ENCODE assay signal across 8 cellular contexts in genomic region chr7:67042781-67043620, GRCh38. TPM values are rescaled to one million over a fixed set of nuclear protein-coding genes. Genes with fewer than 3 reads are reported as not detected.
DNase-seq lines count a peak whose midpoint lies in the region; ATAC-seq, FAIRE-seq and TF ChIP-seq lines count a peak whose summit lies in the region.
"Not testable (repeated sequence)": the region's sequence is repeated elsewhere in the genome, so short reads cannot be mapped to it uniquely, and the experiment has no call there.

No MANE protein-coding gene starts in this region.

- peak; percentile 32 for FAIRE-seq in urothelium cell line (lab: Jason Lieb, UNC)

- DNase-seq in DMS 273 (lab: John Stamatoyannopoulos, UW; ENCODE audit: unreplicated experiment) (peak; percentile 85), NB4 (ENCODE audit: low read depth) (peak; percentile 31), MCF 10A (ENCODE audit: unreplicated experiment) (peak; percentile 87), fibroblast of villous mesenchyme (ENCODE audit: low read depth) (peak; percentile 93), left lobe of liver (ENCODE audit: low spot score) (peak; percentile 59), prostate gland (ENCODE audit: low spot score) (peak; percentile 74)
- not testable (repeated sequence) for DNase-seq in RWPE2 (ENCODE audit: low spot score); urothelium cell line (ENCODE audit: low spot score)

- H3K4me1 Mint-ChIP-seq in MCF 10A (ENCODE audit: insufficient read depth, unreplicated experiment): peaks cover 20% of the 10 kb centered on the region

- H3K27ac ChIP-seq in RWPE2 (ENCODE audit: poor library complexity, severe bottlenecking): peak overlapping the region; percentile 46
- H3K27ac ChIP-seq in prostate gland: peak overlapping the region; percentile 40 to 71

- not testable (repeated sequence) for TF ChIP-seq POLR2A in NB4 (IDR thresholded peaks at IDR 0.05; ENCODE audit: extremely low read depth, insufficient read length); prostate gland (IDR thresholded peaks at IDR 0.05)

- 73% methylated on average over 5 of the region's 5 CpGs for WGBS in prostate gland

- ATAC-seq in RWPE2 (ENCODE audit: low read depth) (peak; percentile 97), left lobe of liver (peak; percentile 91)

- peaks cover 12% of the 10 kb centered on the region for H3K4me1 ChIP-seq in RWPE2 (ENCODE audit: insufficient read depth, poor library complexity, severe bottlenecking)
- not testable (repeated sequence) for H3K4me1 ChIP-seq in prostate gland (replicated peaks)

- POLR2A ChIA-PET in MCF 10A (lab: Yijun Ruan, JAX): interaction anchor here (0.6 to 1.7 kb wide), 5 partner anchors 47 to 259 kb away, joined by 3 to 5 read pairs (median 3); no protein-coding TSS in a partner anchor

- CTCF ChIA-PET in MCF 10A (lab: Yijun Ruan, JAX): interaction anchor here (0.6 to 0.7 kb wide), 2 partner anchors 261 to 368 kb away, joined by 3 to 4 read pairs; no protein-coding TSS in a partner anchor

- H3K27me3 Mint-ChIP-seq in MCF 10A (ENCODE audit: insufficient read depth, unreplicated experiment): not testable (repeated sequence)

- H3K4me3 Mint-ChIP-seq in MCF 10A (ENCODE audit: unreplicated experiment): not testable (repeated sequence)

- H3K9me3 Mint-ChIP-seq in MCF 10A (ENCODE audit: unreplicated experiment): not testable (repeated sequence)

- H3K9me3 ChIP-seq in RWPE2 (ENCODE audit: severe bottlenecking); prostate gland: not testable (repeated sequence)

- not testable (repeated sequence) for H3K4me3 ChIP-seq in NB4 (ENCODE audit: low read depth, low read length); RWPE2 (ENCODE audit: severe bottlenecking); fibroblast of villous mesenchyme (ENCODE audit: low read depth, low read length); prostate gland

- TF ChIP-seq CTCF in NB4 (IDR thresholded peaks at IDR 0.05; ENCODE audit: low read depth, low read length); RWPE2 (IDR thresholded peaks at IDR 0.05; ENCODE audit: poor library complexity, severe bottlenecking); MCF 10A (IDR thresholded peaks at IDR 0.05; ENCODE audit: unreplicated experiment); fibroblast of villous mesenchyme (IDR thresholded peaks at IDR 0.05; ENCODE audit: insufficient read depth, low read depth, low read length); prostate gland (IDR thresholded peaks at IDR 0.05): not testable (repeated sequence)

- peak overlapping the region; percentile 64 for H3K27ac Mint-ChIP-seq in MCF 10A (ENCODE audit: low read depth, unreplicated experiment)

- not testable (repeated sequence) for H3K27me3 ChIP-seq in RWPE2 (ENCODE audit: insufficient read depth, poor library complexity, severe bottlenecking); prostate gland (replicated peaks; ENCODE audit: insufficient read depth)

- intact Hi-C loops in MCF 10A (cut with micrococcal nuclease): loop anchor here (5.0 kb wide), 1 partner anchor 259 kb away; no protein-coding TSS in a partner anchor
- intact Hi-C loops in prostate gland (cut with DNase I): not testable (repeated sequence)

- H3K36me3 ChIP-seq in RWPE2 (ENCODE audit: low read depth); prostate gland: not testable (repeated sequence)

- BruUV-seq in MCF 10A (replicated peaks; lab: Mats Ljungman, UMichigan): not testable (repeated sequence)

- H3K36me3 Mint-ChIP-seq in MCF 10A (ENCODE audit: insufficient read depth, unreplicated experiment): not testable (repeated sequence)

RNA-seq across cellular contexts. Expression of gene TYW1, which starts 46.4 kb away (rescaled TPM):
- total RNA-seq in MCF 10A (2022): 17.4 and 19.2 TPM in 2 replicates
- 13.5 and 19.0 TPM in 2 replicates for total RNA-seq in fibroblast of villous mesenchyme
- 10.7 TPM for total RNA-seq in left lobe of liver
- 10 to 100 TPM; 24.6 to 30.6 TPM for total RNA-seq in prostate gland

RNA-seq across cellular contexts. Expression of gene SBDS, which starts 47.6 kb away (rescaled TPM):
- total RNA-seq in MCF 10A (2022) (133 and 156 TPM in 2 replicates), fibroblast of villous mesenchyme (77.6 and 108 TPM in 2 replicates), left lobe of liver (49.9 TPM), prostate gland (10 to 100 TPM; 58.6 to 94.0 TPM)
